Comparison of ENCODE assay signal across 2 cellular contexts in the genomic region with DNA sequence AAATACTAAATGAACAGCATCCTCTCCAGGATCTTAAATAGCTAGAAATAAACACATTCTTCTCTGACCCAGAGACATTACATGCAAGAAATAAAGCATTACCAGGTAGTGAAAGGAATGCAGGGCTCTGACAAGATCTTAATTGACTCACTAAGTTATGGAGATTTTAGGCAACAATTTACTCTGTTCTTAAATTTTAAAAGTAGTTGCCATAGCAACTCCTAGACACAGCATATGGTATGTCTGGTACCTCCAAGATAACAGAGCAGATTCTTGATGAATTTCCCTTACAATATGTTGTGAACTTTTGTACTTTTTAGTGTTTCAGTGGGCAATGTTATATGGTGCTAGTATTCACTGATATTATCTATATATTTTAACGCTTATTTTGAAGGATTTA.
TF ChIP-seq lines count a peak whose summit lies in the region.

No MANE protein-coding gene starts in this region.

TF ChIP-seq in HepG2, 621 proteins besides CTCF, POLR2A, EP300 and RAD21 (continued from another document):
- TF ChIP-seq, protein P1, sequence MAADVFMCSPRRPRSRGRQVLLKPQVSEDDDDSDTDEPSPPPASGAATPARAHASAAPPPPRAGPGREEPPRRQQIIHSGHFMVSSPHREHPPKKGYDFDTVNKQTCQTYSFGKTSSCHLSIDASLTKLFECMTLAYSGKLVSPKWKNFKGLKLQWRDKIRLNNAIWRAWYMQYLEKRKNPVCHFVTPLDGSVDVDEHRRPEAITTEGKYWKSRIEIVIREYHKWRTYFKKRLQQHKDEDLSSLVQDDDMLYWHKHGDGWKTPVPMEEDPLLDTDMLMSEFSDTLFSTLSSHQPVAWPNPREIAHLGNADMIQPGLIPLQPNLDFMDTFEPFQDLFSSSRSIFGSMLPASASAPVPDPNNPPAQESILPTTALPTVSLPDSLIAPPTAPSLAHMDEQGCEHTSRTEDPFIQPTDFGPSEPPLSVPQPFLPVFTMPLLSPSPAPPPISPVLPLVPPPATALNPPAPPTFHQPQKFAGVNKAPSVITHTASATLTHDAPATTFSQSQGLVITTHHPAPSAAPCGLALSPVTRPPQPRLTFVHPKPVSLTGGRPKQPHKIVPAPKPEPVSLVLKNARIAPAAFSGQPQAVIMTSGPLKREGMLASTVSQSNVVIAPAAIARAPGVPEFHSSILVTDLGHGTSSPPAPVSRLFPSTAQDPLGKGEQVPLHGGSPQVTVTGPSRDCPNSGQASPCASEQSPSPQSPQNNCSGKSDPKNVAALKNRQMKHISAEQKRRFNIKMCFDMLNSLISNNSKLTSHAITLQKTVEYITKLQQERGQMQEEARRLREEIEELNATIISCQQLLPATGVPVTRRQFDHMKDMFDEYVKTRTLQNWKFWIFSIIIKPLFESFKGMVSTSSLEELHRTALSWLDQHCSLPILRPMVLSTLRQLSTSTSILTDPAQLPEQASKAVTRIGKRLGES (CRISPR knock-in tag; IDR thresholded peaks at IDR 0.05; ENCODE audit: borderline replicate concordance) = no peak
- peak; percentile 32; the same call in 1 of the 2 replicates for TF ChIP-seq RFX1 (IDR thresholded peaks at IDR 0.05)

TF ChIP-seq in K562, 482 proteins besides CTCF, POLR2A, EP300 and RAD21 (continued from another document):
- TF ChIP-seq, protein P2, sequence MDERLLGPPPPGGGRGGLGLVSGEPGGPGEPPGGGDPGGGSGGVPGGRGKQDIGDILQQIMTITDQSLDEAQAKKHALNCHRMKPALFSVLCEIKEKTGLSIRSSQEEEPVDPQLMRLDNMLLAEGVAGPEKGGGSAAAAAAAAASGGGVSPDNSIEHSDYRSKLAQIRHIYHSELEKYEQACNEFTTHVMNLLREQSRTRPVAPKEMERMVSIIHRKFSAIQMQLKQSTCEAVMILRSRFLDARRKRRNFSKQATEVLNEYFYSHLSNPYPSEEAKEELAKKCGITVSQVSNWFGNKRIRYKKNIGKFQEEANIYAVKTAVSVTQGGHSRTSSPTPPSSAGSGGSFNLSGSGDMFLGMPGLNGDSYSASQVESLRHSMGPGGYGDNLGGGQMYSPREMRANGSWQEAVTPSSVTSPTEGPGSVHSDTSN (CRISPR knock-in tag; IDR thresholded peaks at IDR 0.05; ENCODE audit: low read depth) = no peak
- TF ChIP-seq, protein P2 (tag; conservative IDR thresholded peaks at IDR 0.05; ENCODE audit: low read depth) = no peak
